In genomic region chr6:45965787-45966186, GRCh38 we compare ENCODE assay signal across 15 cellular contexts. TPM values are rescaled to one million over a fixed set of nuclear protein-coding genes. Genes with fewer than 3 reads are reported as not detected.
DNase-seq lines count a peak whose midpoint lies in the region; ATAC-seq and TF ChIP-seq lines count a peak whose summit lies in the region.
"Had no signal": no experiment of that assay in that cellular context is flagged by ENCODE, and none has a peak within 500 bp of the region (broad histone marks: within the 10 kb centered on the region; RNA-seq: fewer than 3 reads in every experiment).

No MANE protein-coding gene starts in this region.

- H3K4me3 ChIP-seq in cardiac muscle cell (no peak overlapping the region), skeletal muscle tissue (ENCODE audit: low read length in 3 of 3) (no peak overlapping the region), esophagus squamous epithelium (no peak overlapping the region)
- H3K4me3 ChIP-seq: A549, mucosa of descending colon had no signal

- DNase-seq in cardiac muscle cell (ENCODE audit: low read depth in 1 of 2, low spot score in 1 of 2) (peak in 1 of 2 donors; percentile 76), Right ventricle myocardium inferior (ENCODE audit: missing footprints) (no peak), amniotic epithelial cell (ENCODE audit: low read depth) (peak; percentile 73), iPS DF 19.7 (ENCODE audit: low read depth, low spot score) (peak; percentile 12), esophagus squamous epithelium (lab: John Stamatoyannopoulos, UW) (no peak)
- DNase-seq: effector CD4-positive, alpha-beta T cell; HFFc6; hypothalamus; mucosa of descending colon; NCI-H1436 treated with DMSO at 0.1 percent for 48 hours; NCI-H526 treated with DMSO at 0.1 percent for 48 hours had no signal

- no peak for TF ChIP-seq POLR2A in esophagus squamous epithelium (IDR thresholded peaks at IDR 0.05)

- TF ChIP-seq CTCF in cardiac muscle cell (IDR thresholded peaks at IDR 0.05; ENCODE audit: low read depth, low read length) (no peak), esophagus squamous epithelium (IDR thresholded peaks at IDR 0.05) (no peak)

- peaks cover 12% of the 10 kb centered on the region for H3K4me1 ChIP-seq in cardiac muscle cell (ENCODE audit: low read depth)
- peaks cover 31 to 48% (median 37%) of the 10 kb centered on the region in 3 donors for H3K4me1 ChIP-seq in skeletal muscle tissue (ENCODE audit: control insufficient read depth in 3 of 3, insufficient read depth in 3 of 3, low read length in 3 of 3)
- no peaks in the 10 kb centered on the region for H3K4me1 ChIP-seq in esophagus squamous epithelium
- H3K4me1 ChIP-seq: A549 had no signal

- WGBS in esophagus squamous epithelium, 2 donors = 56 to 82% methylated on average over 1 of the region's 1 CpG

- H3K36me3 ChIP-seq in cardiac muscle cell = no peaks in the 10 kb centered on the region
- H3K36me3 ChIP-seq in skeletal muscle tissue (ENCODE audit: control insufficient read depth in 3 of 3, insufficient read depth in 3 of 3, low read length in 3 of 3) = peaks cover 0 to 4% (median 0%) of the 10 kb centered on the region in 3 donors
- no peaks in the 10 kb centered on the region for H3K36me3 ChIP-seq in esophagus squamous epithelium

- H3K9me3 ChIP-seq in cardiac muscle cell (ENCODE audit: low read depth) (no peaks in the 10 kb centered on the region), skeletal muscle tissue (ENCODE audit: control insufficient read depth in 3 of 3, low read length in 3 of 3) (no peaks in the 10 kb centered on the region), esophagus squamous epithelium (no peaks in the 10 kb centered on the region)
- H3K9me3 ChIP-seq: A549 had no signal

- H3K27ac ChIP-seq in cardiac muscle cell (peak overlapping the region; percentile 12), skeletal muscle tissue (ENCODE audit: low read depth, low read length) (peak overlapping the region; percentile 21), esophagus squamous epithelium (no peak overlapping the region)
- H3K27ac ChIP-seq: A549 had no signal

- H3K9ac ChIP-seq in skeletal muscle tissue (ENCODE audit: low read depth in 1 of 3, low read length in 3 of 3) = no peak overlapping the region

- intact Hi-C loops in Right ventricle myocardium inferior (cut with DNase I) = no loop called here
- intact Hi-C loops in esophagus squamous epithelium (cut with DNase I) = no loop called here

- ATAC-seq in Right ventricle myocardium inferior (no peak), HG03521 (IDR thresholded peaks at IDR 0.05; ENCODE audit: unreplicated experiment) (no peak), GM18909 (IDR thresholded peaks at IDR 0.05; ENCODE audit: poor library complexity, unreplicated experiment) (no peak)
- ATAC-seq: A549 had no signal

- H3K27me3 ChIP-seq in cardiac muscle cell (no peaks in the 10 kb centered on the region), skeletal muscle tissue (ENCODE audit: control insufficient read depth in 3 of 3, insufficient read depth in 3 of 3, low read length in 3 of 3) (no peaks in the 10 kb centered on the region), esophagus squamous epithelium (no peaks in the 10 kb centered on the region)

RNA-seq across cellular contexts. Expression of gene CLIC5, which starts 49.9 kb away (rescaled TPM):
- total RNA-seq in cardiac muscle cell (11.2 and 24.5 TPM in 2 replicates), Right ventricle myocardium inferior (312 TPM), skeletal muscle tissue (7.8 TPM), esophagus squamous epithelium (1 to 10 TPM in 3 of 4 donors, under 1 TPM in 1; 0.56 to 1.3 (median 1.2) TPM)
- 10.5 and 13.5 TPM in 2 replicates for polyA plus RNA-seq in cardiac muscle cell
- total RNA-seq: HFFc6 had no signal
- polyA plus RNA-seq: A549 had no signal

Comparison
In these comparisons a context has a peak if more than half of its experiments do, and no peak if none do; other contexts are left out.
1. RNA of gene CLIC5, which starts 49.9 kb away (total RNA-seq): 312 TPM in Right ventricle myocardium inferior (single experiment); 11.2 to 24.5 TPM in cardiac muscle cell, 7.8 TPM in skeletal muscle tissue (single experiment) and 0.56 to 1.3 TPM in esophagus squamous epithelium; every median in the first group is over 10 times any median in the second.
2. DNase-seq: peak in amniotic epithelial cell (single experiment) and iPS DF 19.7 (single experiment); none in Right ventricle myocardium inferior (single experiment) and esophagus squamous epithelium (single experiment).
3. H3K27ac ChIP-seq: peak in cardiac muscle cell (single experiment) and skeletal muscle tissue (single experiment); none in esophagus squamous epithelium (0 of 4).